21 cellular contexts compared by ENCODE assay signal in genomic region chr10:44952779-44953231, GRCh38. TPM values are rescaled to one million over a fixed set of nuclear protein-coding genes. Genes with fewer than 3 reads are reported as not detected.
DNase-seq lines count a peak whose midpoint lies in the region; ATAC-seq and TF ChIP-seq lines count a peak whose summit lies in the region.
"Had no signal": no experiment of that assay in that cellular context is flagged by ENCODE, and none has a peak within 500 bp of the region (broad histone marks: within the 10 kb centered on the region; RNA-seq: fewer than 3 reads in every experiment).

No MANE protein-coding gene starts in this region.

- H3K4me1 ChIP-seq in sigmoid colon: peaks cover 0 to 15% (median 14%) of the 10 kb centered on the region in 4 donors
- H3K4me1 ChIP-seq: BE2C had no signal

- peak; percentile 17 for DNase-seq in activated CD4-positive, CD25-positive, alpha-beta regulatory T cell treated with anti-CD3 and anti-CD28 coated beads, Interleukin-2, amount 50 U/mL, for 72 hours
- DNase-seq in WTC11 (ENCODE audit: low spot score) (no peak), islet precursor cell (peak; percentile 97), sigmoid colon (peak; percentile 46), NCI-H2107 (lab: John Stamatoyannopoulos, UW) (no peak), SHP77 treated with DMSO at 0.1 percent for 48 hours (lab: John Stamatoyannopoulos, UW) (no peak)
- DNase-seq: 8988T; activated CD4-positive, alpha-beta T cell treated with anti-CD3 and anti-CD28 coated beads, Interleukin-2, amount 50 U/mL, for 4 hours; activated T-cell treated with anti-CD3 and anti-CD28 coated beads, Interleukin-2, amount 50 U/mL, for 4 hours; BE2C; foreskin fibroblast; lower lobe of right lung; NCI-H1436; NCI-H82 had no signal

- no peak overlapping the region for H3K27ac Mint-ChIP-seq in WTC11
- H3K27ac Mint-ChIP-seq: activated naive CD4-positive, alpha-beta T cell treated with anti-CD3 and anti-CD28 coated beads, Interleukin-2, amount 50 U/mL, for 72 hours; natural killer cell treated with Interleukin-12 subunit alpha and Interleukin-12 subunit beta and Interleukin-15 and Interleukin-18, amount 100 ng/mL, for 72 hours; stimulated activated memory B cell treated with anti-CD40 and anti-IgM and Interleukin-4, amounts not matched to agents 10 μg/mL and 1 μg/mL and 100 μg/mL, for 72 hours had no signal

- H3K27me3 ChIP-seq in sigmoid colon: no peaks in the 10 kb centered on the region
- H3K27me3 ChIP-seq: BE2C had no signal

- TF ChIP-seq POLR2A in sigmoid colon (IDR thresholded peaks at IDR 0.05): no peak

- H3K36me3 Mint-ChIP-seq in WTC11: peaks cover 9% of the 10 kb centered on the region

- ATAC-seq in activated CD4-positive, CD25-positive, alpha-beta regulatory T cell treated with anti-CD3 and anti-CD28 coated beads, Interleukin-2, amount 50 U/mL, for 24 hours: no peak
- ATAC-seq in WTC11: peak; percentile 89
- no peak for ATAC-seq in HG03097 (IDR thresholded peaks at IDR 0.05; ENCODE audit: low FRiP score, unreplicated experiment)
- ATAC-seq: activated naive CD4-positive, alpha-beta T cell treated with anti-CD3 and anti-CD28 coated beads, Interleukin-2, amount 50 U/mL, for 72 hours; activated T-cell treated with anti-CD3 and anti-CD28 coated beads, Interleukin-2, amount 50 U/mL, for 4 hours; lower lobe of right lung; natural killer cell treated with Interleukin-12 subunit alpha and Interleukin-12 subunit beta and Interleukin-15 and Interleukin-18, amount 100 ng/mL, for 72 hours; stimulated activated memory B cell treated with anti-CD40 and anti-IgM and Interleukin-4, amounts not matched to agents 10 μg/mL and 1 μg/mL and 100 μg/mL, for 72 hours had no signal

- H3K9me3 ChIP-seq in sigmoid colon: no peaks in the 10 kb centered on the region
- H3K9me3 ChIP-seq: BE2C, lower lobe of right lung had no signal

- POLR2A ChIA-PET in WTC11 (lab: Charles Lee): no interaction called here

- no peaks in the 10 kb centered on the region for H3K27me3 Mint-ChIP-seq in WTC11 (ENCODE audit: low read depth)
- H3K27me3 Mint-ChIP-seq: natural killer cell treated with Interleukin-12 subunit alpha and Interleukin-12 subunit beta and Interleukin-15 and Interleukin-18, amount 100 ng/mL, for 72 hours; stimulated activated memory B cell treated with anti-CD40 and anti-IgM and Interleukin-4, amounts not matched to agents 10 μg/mL and 1 μg/mL and 100 μg/mL, for 72 hours had no signal

- TF ChIP-seq CTCF in WTC11 (IDR thresholded peaks at IDR 0.05) (no peak), sigmoid colon (IDR thresholded peaks at IDR 0.05) (no peak)

- TF ChIP-seq EP300 in sigmoid colon (IDR thresholded peaks at IDR 0.05): no peak

- 77 to 82% methylated on average over 2 of the region's 2 CpGs for WGBS in sigmoid colon, 2 donors

- H3K4me3 ChIP-seq in sigmoid colon: no peak overlapping the region
- H3K4me3 ChIP-seq: lower lobe of right lung had no signal

- no peak overlapping the region for H3K27ac ChIP-seq in sigmoid colon
- H3K27ac ChIP-seq: lower lobe of right lung had no signal

- intact Hi-C loops in sigmoid colon (cut with DNase I): no loop called here

- CTCF ChIA-PET in WTC11 (lab: Charles Lee): interaction anchor here (0.5 to 2.4 kb wide), 8 partner anchors 11 to 1750 kb away, joined by 3 to 13 read pairs (median 5); no protein-coding TSS in a partner anchor

- peaks cover 26% of the 10 kb centered on the region for H3K4me1 Mint-ChIP-seq in WTC11

- peaks cover 5% of the 10 kb centered on the region; the same call in 1 of the 2 replicates for H3K9me3 Mint-ChIP-seq in WTC11
- H3K9me3 Mint-ChIP-seq: activated naive CD4-positive, alpha-beta T cell treated with anti-CD3 and anti-CD28 coated beads, Interleukin-2, amount 50 U/mL, for 72 hours; natural killer cell treated with Interleukin-12 subunit alpha and Interleukin-12 subunit beta and Interleukin-15 and Interleukin-18, amount 100 ng/mL, for 72 hours; stimulated activated memory B cell treated with anti-CD40 and anti-IgM and Interleukin-4, amounts not matched to agents 10 μg/mL and 1 μg/mL and 100 μg/mL, for 72 hours had no signal

- H3K36me3 ChIP-seq in sigmoid colon: peaks cover 0 to 6% (median 0%) of the 10 kb centered on the region in 4 donors
- H3K36me3 ChIP-seq: BE2C had no signal

- no peak overlapping the region for H3K4me3 Mint-ChIP-seq in WTC11
- H3K4me3 Mint-ChIP-seq: activated T-cell treated with anti-CD3 and anti-CD28 coated beads, Interleukin-2, amount 50 U/mL, for 4 hours; natural killer cell treated with Interleukin-12 subunit alpha and Interleukin-12 subunit beta and Interleukin-15 and Interleukin-18, amount 100 ng/mL, for 72 hours; stimulated activated memory B cell treated with anti-CD40 and anti-IgM and Interleukin-4, amounts not matched to agents 10 μg/mL and 1 μg/mL and 100 μg/mL, for 72 hours had no signal

TF ChIP-seq in WTC11, 78 proteins besides CTCF, POLR2A, EP300 and RAD21 (continues in another document):
- no peak for TF ChIP-seq E2F1 (CRISPR knock-in tag; IDR thresholded peaks at IDR 0.05)
- TF ChIP-seq FOXJ3 (CRISPR knock-in tag; IDR thresholded peaks at IDR 0.05; ENCODE audit: borderline replicate concordance): no peak
- TF ChIP-seq AFF4 (CRISPR knock-in tag; IDR thresholded peaks at IDR 0.05; ENCODE audit: borderline replicate concordance): no peak
- no peak for TF ChIP-seq JUN (CRISPR knock-in tag; IDR thresholded peaks at IDR 0.05)
- no peak for TF ChIP-seq STAT6 (CRISPR knock-in tag; conservative IDR thresholded peaks at IDR 0.05; ENCODE audit: low read depth)
- no peak for TF ChIP-seq ZNF423 (CRISPR knock-in tag; IDR thresholded peaks at IDR 0.05)

RNA-seq across cellular contexts. Expression of gene RASSF4, which starts 6.8 kb away (rescaled TPM):
- total RNA-seq in WTC11 (2021): 15.7 to 16.7 TPM (median 16.2 TPM) in 3 replicates
- total RNA-seq in sigmoid colon: 10 to 100 TPM; 23.2 to 61.7 (median 45.2) TPM
- 10 to 100 TPM in 2 of 3 donors, 1 to 10 TPM in 1; 7.8 to 23.2 (median 13.6) TPM for polyA plus RNA-seq in sigmoid colon
- total RNA-seq: MCF 10A had no signal

RNA-seq across cellular contexts. Expression of gene DEPP1, which starts 25.8 kb away (rescaled TPM):
- total RNA-seq in WTC11 (2021) (1.6 to 2.1 TPM (median 1.6 TPM) in 3 replicates), sigmoid colon (100 to 1,000 TPM in 1 of 4 donors, 10 to 100 TPM in 3; 47.8 to 294 (median 54.7) TPM)
- 10 to 100 TPM; 16.0 to 58.3 (median 53.6) TPM for polyA plus RNA-seq in sigmoid colon

RNA-seq across cellular contexts. Expression of gene TMEM72, which starts 41.7 kb away (rescaled TPM):
- 0.11 TPM in 1 of 3 replicates, not detected in the others for total RNA-seq in WTC11 (2021)
- total RNA-seq in sigmoid colon: under 1 TPM in 1 of 4 donors, not detected in 3; 0.33 TPM
- 10 to 100 TPM in 1 of 3 donors, 1 to 10 TPM in 2; 3.9 to 11.8 (median 4.2) TPM for polyA plus RNA-seq in sigmoid colon
- total RNA-seq: activated naive CD4-positive, alpha-beta T cell treated with anti-CD3 and anti-CD28 coated beads, Interleukin-2, amount 50 U/mL, for 72 hours; activated T-cell treated with anti-CD3 and anti-CD28 coated beads, Interleukin-2, amount 50 U/mL, for 4 hours; lower lobe of right lung; MCF 10A; natural killer cell treated with Interleukin-12 subunit alpha and Interleukin-12 subunit beta and Interleukin-15 and Interleukin-18, amount 100 ng/mL, for 72 hours; pulmonary artery endothelial cell had no signal

RNA-seq across cellular contexts. Expression of gene ZNF22, which starts 47.9 kb away (rescaled TPM):
- total RNA-seq in WTC11 (2021) (31.0 to 36.8 TPM (median 35.9 TPM) in 3 replicates), sigmoid colon (10 to 100 TPM; 18.3 to 29.9 (median 24.0) TPM)
- 10 to 100 TPM; 12.9 to 16.8 (median 13.5) TPM for polyA plus RNA-seq in sigmoid colon

Comparison
In these comparisons a context has a peak if more than half of its experiments do, and no peak if none do; other contexts are left out.
1. DNase-seq: peak in activated CD4-positive, CD25-positive, alpha-beta regulatory T cell treated with anti-CD3 and anti-CD28 coated beads, Interleukin-2, amount 50 U/mL, for 72 hours (single experiment), islet precursor cell (single experiment) and sigmoid colon (single experiment); none in WTC11 (single experiment), NCI-H2107 (single experiment) and SHP77 treated with DMSO at 0.1 percent for 48 hours (single experiment).
2. RNA of gene DEPP1, which starts 25.8 kb away (total RNA-seq): 47.8 to 294 TPM in sigmoid colon; 1.6 to 2.1 TPM in WTC11; every median in the first group is over 10 times any median in the second.